ENCODE assay signal across 9 cellular contexts in genomic region chr6:43495409-43495941, GRCh38. TPM values are rescaled to one million over a fixed set of nuclear protein-coding genes. Genes with fewer than 3 reads are reported as not detected.
DNase-seq lines count a peak whose midpoint lies in the region; ATAC-seq and TF ChIP-seq lines count a peak whose summit lies in the region.
"Had no signal": no experiment of that assay in that cellular context is flagged by ENCODE, and none has a peak within 500 bp of the region (broad histone marks: within the 10 kb centered on the region; RNA-seq: fewer than 3 reads in every experiment).

No MANE protein-coding gene starts in this region.

- no peak overlapping the region for H3K4me3 ChIP-seq in A673 (ENCODE audit: low read depth, low read length, poor library complexity, severe bottlenecking)
- H3K4me3 ChIP-seq in DND-41 (ENCODE audit: low read depth in 1 of 2, low read length in 2 of 2): no peak overlapping the region

- H3K79me2 ChIP-seq in DND-41 (ENCODE audit: insufficient read depth, low read length): peaks cover 13% of the 10 kb centered on the region; the same call in 1 of the 2 replicates

- TF ChIP-seq CTCF in A673 (conservative IDR thresholded peaks at IDR 0.05; ENCODE audit: low read depth, low read length) (peak; percentile 37; the same call in 1 of the 2 replicates), DND-41 (IDR thresholded peaks at IDR 0.05; ENCODE audit: borderline replicate concordance, extremely low read depth, low read length, poor library complexity, severe bottlenecking) (peak; percentile 53), foreskin keratinocyte (conservative IDR thresholded peaks at IDR 0.05) (peak; percentile 61)

- peaks cover 29% of the 10 kb centered on the region for H4K20me1 ChIP-seq in DND-41 (ENCODE audit: insufficient read depth, low read length)

- BruUV-seq in A673 (replicated peaks; lab: Mats Ljungman, UMichigan): no TSS peak

- DNase-seq in A673 (ENCODE audit: low spot score): no peak
- peak; percentile 33 for DNase-seq in DND-41
- DNase-seq in SW480 (ENCODE audit: low spot score): peak; percentile 66
- DNase-seq in foreskin keratinocyte: peak; percentile 34 to 52
- no peak for DNase-seq in kidney glomerular epithelial cell (lab: John Stamatoyannopoulos, UW)
- DNase-seq in COLO829 (ENCODE audit: low spot score): no peak
- DNase-seq: occipital lobe had no signal

- H3K9me3 ChIP-seq in A673 (ENCODE audit: low read depth, low read length, poor library complexity, severe bottlenecking): no peaks in the 10 kb centered on the region
- no peaks in the 10 kb centered on the region for H3K9me3 ChIP-seq in DND-41 (ENCODE audit: insufficient read depth, low read length, severe bottlenecking)

- H3K27ac ChIP-seq in A673 (ENCODE audit: low read depth, low read length, poor library complexity, severe bottlenecking) (peak overlapping the region; percentile 50), DND-41 (ENCODE audit: low read length) (0 out of 2 replicates have a peak overlapping the region, but pooled peaks have one; percentile 21), foreskin keratinocyte (no peak overlapping the region)

- ATAC-seq in DND-41 (ENCODE audit: insufficient read depth, low read depth) (peak; percentile 73), foreskin keratinocyte (no peak), GM18520 (IDR thresholded peaks at IDR 0.05; ENCODE audit: unreplicated experiment) (no peak), HG02885 (IDR thresholded peaks at IDR 0.05; ENCODE audit: poor library complexity, unreplicated experiment) (no peak)

- no peak overlapping the region for H2AFZ ChIP-seq in DND-41 (ENCODE audit: low read depth, low read length)

- intact Hi-C loops in A673 (cut with micrococcal nuclease; ENCODE audit: unreplicated experiment): no loop called here

- no peak overlapping the region for H3K9ac ChIP-seq in DND-41 (ENCODE audit: low read depth, low read length)

- peaks cover 21% of the 10 kb centered on the region for H3K36me3 ChIP-seq in A673 (ENCODE audit: insufficient read depth, low read length, poor library complexity, severe bottlenecking)
- peaks cover 32% of the 10 kb centered on the region for H3K36me3 ChIP-seq in DND-41 (ENCODE audit: insufficient read depth, low read length)

- CTCF ChIA-PET in A673 (lab: Charles Lee): no interaction called here

- peaks cover 35% of the 10 kb centered on the region for H3K4me1 ChIP-seq in A673 (ENCODE audit: insufficient read depth, low read length, poor library complexity, severe bottlenecking)
- H3K4me1 ChIP-seq in DND-41 (ENCODE audit: insufficient read depth, low read length): no peaks in the 10 kb centered on the region
- peaks cover 52% of the 10 kb centered on the region for H3K4me1 ChIP-seq in foreskin keratinocyte

- H3K27me3 ChIP-seq in A673 (replicated peaks; ENCODE audit: insufficient read depth, low read depth, low read length, poor library complexity): no peaks in the 10 kb centered on the region
- no peaks in the 10 kb centered on the region for H3K27me3 ChIP-seq in DND-41 (ENCODE audit: insufficient read depth, low read length, poor library complexity)
- H3K27me3 ChIP-seq in foreskin keratinocyte: no peaks in the 10 kb centered on the region

- no peak overlapping the region for H3K4me2 ChIP-seq in DND-41 (ENCODE audit: insufficient read depth, low read length)

- POLR2A ChIA-PET in A673 (lab: Charles Lee; ENCODE audit: low non-redundant PET): no interaction called here

RNA-seq across cellular contexts. Expression of gene LRRC73, which starts 14.7 kb away (rescaled TPM):
- 0.58 and 0.94 TPM in 2 replicates for total RNA-seq in A673 (2021)
- 0.37 and 0.39 TPM in 2 replicates for total RNA-seq in foreskin keratinocyte
- polyA plus RNA-seq in foreskin keratinocyte: 0.64 and 0.66 TPM in 2 replicates

RNA-seq across cellular contexts. Expression of gene TJAP1, which starts 18.1 kb away (rescaled TPM):
- 39.1 and 46.0 TPM in 2 replicates for total RNA-seq in A673 (2021)
- total RNA-seq in foreskin keratinocyte: 28.6 and 29.7 TPM in 2 replicates
- polyA plus RNA-seq in foreskin keratinocyte: 28.6 and 28.8 TPM in 2 replicates

RNA-seq across cellular contexts. Expression of gene YIPF3, which starts 21.3 kb away (rescaled TPM):
- total RNA-seq in A673 (2021) (75.1 and 84.2 TPM in 2 replicates), foreskin keratinocyte (69.2 and 83.9 TPM in 2 replicates)
- 110 and 125 TPM in 2 replicates for polyA plus RNA-seq in foreskin keratinocyte

RNA-seq across cellular contexts. Expression of gene POLR1C, which starts 21.4 kb away (rescaled TPM):
- total RNA-seq in A673 (2021) (64.1 and 75.4 TPM in 2 replicates), foreskin keratinocyte (52.8 and 60.9 TPM in 2 replicates)
- 59.3 and 61.9 TPM in 2 replicates for polyA plus RNA-seq in foreskin keratinocyte

RNA-seq across cellular contexts. Expression of gene DLK2, which starts 40.1 kb away (rescaled TPM):
- 0.37 and 0.67 TPM in 2 replicates for total RNA-seq in A673 (2021)
- total RNA-seq in foreskin keratinocyte: 22.9 and 28.4 TPM in 2 replicates
- 26.7 and 33.5 TPM in 2 replicates for polyA plus RNA-seq in foreskin keratinocyte

Comparison
In these comparisons a context has a peak if more than half of its experiments do, and no peak if none do; other contexts are left out.
1. DNase-seq: peak in DND-41 (single experiment), SW480 (single experiment) and foreskin keratinocyte (2 of 2); none in A673 (single experiment), kidney glomerular epithelial cell (single experiment) and COLO829 (single experiment).
2. Peak in every context shown above with its lines, with median percentiles within 50 percentile points of each other: CTCF ChIP-seq.